In the genomic region with DNA sequence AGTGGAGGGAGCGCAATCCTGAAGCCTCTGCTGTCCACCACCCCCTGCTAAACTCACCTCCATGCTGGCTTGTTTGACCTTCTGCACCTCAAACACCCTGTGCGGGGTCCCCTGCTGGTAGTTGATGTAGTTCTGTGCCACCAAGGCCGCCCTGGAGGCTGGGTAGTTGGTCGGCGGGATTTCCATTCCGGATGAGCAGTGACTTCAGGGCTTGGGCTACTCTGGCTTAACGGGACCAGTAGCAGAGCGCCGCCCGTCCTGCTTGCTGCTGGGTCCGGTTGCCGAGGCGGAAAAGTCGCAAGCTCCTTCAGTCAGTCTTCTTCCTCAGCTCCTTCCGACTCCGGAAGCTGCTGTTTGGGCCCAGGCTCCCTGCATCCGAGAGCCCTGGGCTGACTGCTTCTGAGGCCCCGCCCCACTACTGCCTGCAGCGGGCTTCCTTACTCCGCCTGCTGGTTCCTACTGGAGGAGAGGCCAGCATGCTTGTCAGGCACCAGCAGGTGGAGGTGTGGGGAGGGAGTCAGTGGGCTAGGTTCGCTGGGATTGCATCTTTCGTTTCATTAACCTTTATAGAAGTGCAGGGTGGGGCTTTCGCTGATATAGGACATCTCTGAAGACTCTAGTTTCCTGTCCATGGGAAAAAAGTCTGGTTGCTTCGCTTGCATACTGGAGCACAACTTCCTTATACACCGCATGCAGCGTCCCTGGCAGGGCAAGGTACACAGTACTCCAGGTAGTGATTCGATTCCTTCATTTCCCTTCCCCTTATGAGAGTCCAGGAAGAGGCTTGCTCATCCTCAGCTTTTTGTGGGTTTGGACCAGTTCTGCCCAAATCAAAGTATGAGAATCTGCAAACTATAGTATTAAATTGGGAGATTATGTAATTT, we compare ENCODE assay signal across 1 cellular context.
TF ChIP-seq lines count a peak whose summit lies in the region.

A gene with protein sequence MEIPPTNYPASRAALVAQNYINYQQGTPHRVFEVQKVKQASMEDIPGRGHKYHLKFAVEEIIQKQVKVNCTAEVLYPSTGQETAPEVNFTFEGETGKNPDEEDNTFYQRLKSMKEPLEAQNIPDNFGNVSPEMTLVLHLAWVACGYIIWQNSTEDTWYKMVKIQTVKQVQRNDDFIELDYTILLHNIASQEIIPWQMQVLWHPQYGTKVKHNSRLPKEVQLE (minus strand): TSS at position 356 of the 884 bp plus-strand sequence. CDS start 170 bp downstream, at position 186.

TF ChIP-seq in HEK293, 187 proteins besides CTCF, POLR2A, EP300 and RAD21 (continued from another document and continues in another):
- TF ChIP-seq REST (tag by site-specific recombination; IDR thresholded peaks at IDR 0.05) (no peak), YY2 (tag by site-specific recombination; IDR thresholded peaks at IDR 0.05) (no peak), ZNF37A (tag by site-specific recombination; IDR thresholded peaks at IDR 0.05) (no peak), ZNF239 (tag by site-specific recombination; IDR thresholded peaks at IDR 0.05) (no peak), SETDB1 (IDR thresholded peaks at IDR 0.05; ENCODE audit: insufficient read length, low read length) (no peak), ZNF221 (tag by site-specific recombination; IDR thresholded peaks at IDR 0.05; ENCODE audit: borderline replicate concordance) (no peak), GFI1B (tag by site-specific recombination; IDR thresholded peaks at IDR 0.05) (no peak), ZNF514 (tag by site-specific recombination; IDR thresholded peaks at IDR 0.05) (no peak), ZNF24 (tag by site-specific recombination; IDR thresholded peaks at IDR 0.05) (0 out of 2 replicates have a peak, but pooled peaks have one; percentile 27), ZNF585B (tag by site-specific recombination; IDR thresholded peaks at IDR 0.05) (no peak), ZNF140 (tag by site-specific recombination; IDR thresholded peaks at IDR 0.05) (no peak), ZNF354C (tag by site-specific recombination; IDR thresholded peaks at IDR 0.05; ENCODE audit: borderline replicate concordance, low read depth) (no peak), ZNF211 (tag by site-specific recombination; IDR thresholded peaks at IDR 0.05; ENCODE audit: low read depth) (no peak), RBAK (tag by site-specific recombination; IDR thresholded peaks at IDR 0.05) (no peak), ZBTB21 (tag by site-specific recombination; IDR thresholded peaks at IDR 0.05) (no peak), MEIS1 (CRISPR knock-in tag; IDR thresholded peaks at IDR 0.05; ENCODE audit: borderline replicate concordance) (no peak), ZNF146 (tag by site-specific recombination; IDR thresholded peaks at IDR 0.05) (no peak), ZNF791 (tag by site-specific recombination; IDR thresholded peaks at IDR 0.05) (no peak), ZNF501 (tag by site-specific recombination; IDR thresholded peaks at IDR 0.05) (peak; percentile 71), ZIC2 (tag by site-specific recombination; IDR thresholded peaks at IDR 0.05) (peak; percentile 50; the same call in 1 of the 2 replicates), ZNF549 (tag by site-specific recombination; IDR thresholded peaks at IDR 0.05) (no peak), ZBTB11 (tag by site-specific recombination; conservative IDR thresholded peaks at IDR 0.05; ENCODE audit: low read depth) (peak; percentile 57), KLF7 (tag by site-specific recombination; IDR thresholded peaks at IDR 0.05; ENCODE audit: borderline replicate concordance) (no peak), ZNF2 (tag by site-specific recombination; IDR thresholded peaks at IDR 0.05) (no peak), FEZF1 (tag by site-specific recombination; IDR thresholded peaks at IDR 0.05) (no peak), ZNF350 (tag by site-specific recombination; IDR thresholded peaks at IDR 0.05) (no peak), ZNF416 (tag by site-specific recombination; IDR thresholded peaks at IDR 0.05) (no peak), ZNF670 (tag by site-specific recombination; IDR thresholded peaks at IDR 0.05; ENCODE audit: low read depth) (no peak), ZNF596 (tag by site-specific recombination; IDR thresholded peaks at IDR 0.05) (no peak), ZNF510 (tag by site-specific recombination; IDR thresholded peaks at IDR 0.05; ENCODE audit: insufficient replicate concordance) (no peak), ZNF792 (tag by site-specific recombination; IDR thresholded peaks at IDR 0.05) (no peak), ZNF16 (tag by site-specific recombination; IDR thresholded peaks at IDR 0.05; ENCODE audit: low read depth) (no peak), TRIM28 (IDR thresholded peaks at IDR 0.05; ENCODE audit: borderline replicate concordance, low read length) (peak; percentile 72; the same call in 1 of the 2 replicates), OSR2 (tag by site-specific recombination; IDR thresholded peaks at IDR 0.05) (peak; percentile 90), ZNF645 (tag by site-specific recombination; IDR thresholded peaks at IDR 0.05) (no peak), ZNF600 (tag by site-specific recombination; IDR thresholded peaks at IDR 0.05) (peak; percentile 81), ZNF133 (tag by site-specific recombination; IDR thresholded peaks at IDR 0.05) (no peak), ZNF776 (tag by site-specific recombination; IDR thresholded peaks at IDR 0.05; ENCODE audit: borderline replicate concordance) (no peak), ZNF174 (tag by site-specific recombination; IDR thresholded peaks at IDR 0.05) (no peak), GLIS1 (tag by site-specific recombination; IDR thresholded peaks at IDR 0.05) (peak; percentile 65)
- TF ChIP-seq, protein P1, sequence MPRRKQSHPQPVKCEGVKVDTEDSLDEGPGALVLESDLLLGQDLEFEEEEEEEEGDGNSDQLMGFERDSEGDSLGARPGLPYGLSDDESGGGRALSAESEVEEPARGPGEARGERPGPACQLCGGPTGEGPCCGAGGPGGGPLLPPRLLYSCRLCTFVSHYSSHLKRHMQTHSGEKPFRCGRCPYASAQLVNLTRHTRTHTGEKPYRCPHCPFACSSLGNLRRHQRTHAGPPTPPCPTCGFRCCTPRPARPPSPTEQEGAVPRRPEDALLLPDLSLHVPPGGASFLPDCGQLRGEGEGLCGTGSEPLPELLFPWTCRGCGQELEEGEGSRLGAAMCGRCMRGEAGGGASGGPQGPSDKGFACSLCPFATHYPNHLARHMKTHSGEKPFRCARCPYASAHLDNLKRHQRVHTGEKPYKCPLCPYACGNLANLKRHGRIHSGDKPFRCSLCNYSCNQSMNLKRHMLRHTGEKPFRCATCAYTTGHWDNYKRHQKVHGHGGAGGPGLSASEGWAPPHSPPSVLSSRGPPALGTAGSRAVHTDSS (tag by site-specific recombination; IDR thresholded peaks at IDR 0.05): no peak
- TF ChIP-seq, protein P2, sequence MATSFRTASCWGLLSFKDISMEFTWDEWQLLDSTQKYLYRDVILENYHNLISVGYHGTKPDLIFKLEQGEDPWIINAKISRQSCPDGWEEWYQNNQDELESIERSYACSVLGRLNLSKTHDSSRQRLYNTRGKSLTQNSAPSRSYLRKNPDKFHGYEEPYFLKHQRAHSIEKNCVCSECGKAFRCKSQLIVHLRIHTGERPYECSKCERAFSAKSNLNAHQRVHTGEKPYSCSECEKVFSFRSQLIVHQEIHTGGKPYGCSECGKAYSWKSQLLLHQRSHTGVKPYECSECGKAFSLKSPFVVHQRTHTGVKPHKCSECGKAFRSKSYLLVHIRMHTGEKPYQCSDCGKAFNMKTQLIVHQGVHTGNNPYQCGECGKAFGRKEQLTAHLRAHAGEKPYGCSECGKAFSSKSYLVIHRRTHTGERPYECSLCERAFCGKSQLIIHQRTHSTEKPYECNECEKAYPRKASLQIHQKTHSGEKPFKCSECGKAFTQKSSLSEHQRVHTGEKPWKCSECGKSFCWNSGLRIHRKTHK (tag by site-specific recombination; IDR thresholded peaks at IDR 0.05): no peak
- TF ChIP-seq, protein P3, sequence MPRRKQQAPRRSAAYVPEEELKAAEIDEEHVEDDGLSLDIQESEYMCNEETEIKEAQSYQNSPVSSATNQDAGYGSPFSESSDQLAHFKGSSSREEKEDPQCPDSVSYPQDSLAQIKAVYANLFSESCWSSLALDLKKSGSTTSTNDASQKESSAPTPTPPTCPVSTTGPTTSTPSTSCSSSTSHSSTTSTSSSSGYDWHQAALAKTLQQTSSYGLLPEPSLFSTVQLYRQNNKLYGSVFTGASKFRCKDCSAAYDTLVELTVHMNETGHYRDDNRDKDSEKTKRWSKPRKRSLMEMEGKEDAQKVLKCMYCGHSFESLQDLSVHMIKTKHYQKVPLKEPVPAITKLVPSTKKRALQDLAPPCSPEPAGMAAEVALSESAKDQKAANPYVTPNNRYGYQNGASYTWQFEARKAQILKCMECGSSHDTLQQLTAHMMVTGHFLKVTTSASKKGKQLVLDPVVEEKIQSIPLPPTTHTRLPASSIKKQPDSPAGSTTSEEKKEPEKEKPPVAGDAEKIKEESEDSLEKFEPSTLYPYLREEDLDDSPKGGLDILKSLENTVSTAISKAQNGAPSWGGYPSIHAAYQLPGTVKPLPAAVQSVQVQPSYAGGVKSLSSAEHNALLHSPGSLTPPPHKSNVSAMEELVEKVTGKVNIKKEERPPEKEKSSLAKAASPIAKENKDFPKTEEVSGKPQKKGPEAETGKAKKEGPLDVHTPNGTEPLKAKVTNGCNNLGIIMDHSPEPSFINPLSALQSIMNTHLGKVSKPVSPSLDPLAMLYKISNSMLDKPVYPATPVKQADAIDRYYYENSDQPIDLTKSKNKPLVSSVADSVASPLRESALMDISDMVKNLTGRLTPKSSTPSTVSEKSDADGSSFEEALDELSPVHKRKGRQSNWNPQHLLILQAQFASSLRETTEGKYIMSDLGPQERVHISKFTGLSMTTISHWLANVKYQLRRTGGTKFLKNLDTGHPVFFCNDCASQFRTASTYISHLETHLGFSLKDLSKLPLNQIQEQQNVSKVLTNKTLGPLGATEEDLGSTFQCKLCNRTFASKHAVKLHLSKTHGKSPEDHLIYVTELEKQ (tag by site-specific recombination; IDR thresholded peaks at IDR 0.05; ENCODE audit: borderline replicate concordance): no peak
